1 cellular context compared by ENCODE assay signal in genomic region chr1:43206721-43207228, GRCh38.
TF ChIP-seq lines count a peak whose summit lies in the region.

No MANE protein-coding gene starts in this region.

TF ChIP-seq in endothelial cell of umbilical vein, 7 proteins besides CTCF, POLR2A, EP300 and RAD21:
- TF ChIP-seq POLR2AphosphoS5 (IDR thresholded peaks at IDR 0.05; ENCODE audit: insufficient read depth, low read depth, low read length) (peak; percentile 99), JUN (IDR thresholded peaks at IDR 0.05; ENCODE audit: borderline replicate concordance, insufficient read depth, insufficient read length, low read depth) (peak; percentile 99), EZH2 (IDR thresholded peaks at IDR 0.05; ENCODE audit: borderline replicate concordance, low read depth, low read length, severe bottlenecking) (no peak), GATA2 (IDR thresholded peaks at IDR 0.05; ENCODE audit: insufficient read depth, insufficient read length, low read depth, low read length) (peak; percentile 100), FOS (IDR thresholded peaks at IDR 0.05; ENCODE audit: borderline replicate concordance, insufficient read depth, low read length) (peak; percentile 90), MYC (IDR thresholded peaks at IDR 0.05; ENCODE audit: low read depth, low read length) (no peak), MAX (IDR thresholded peaks at IDR 0.05; ENCODE audit: insufficient read depth, insufficient read length) (peak; percentile 8)
